In the genomic region with DNA sequence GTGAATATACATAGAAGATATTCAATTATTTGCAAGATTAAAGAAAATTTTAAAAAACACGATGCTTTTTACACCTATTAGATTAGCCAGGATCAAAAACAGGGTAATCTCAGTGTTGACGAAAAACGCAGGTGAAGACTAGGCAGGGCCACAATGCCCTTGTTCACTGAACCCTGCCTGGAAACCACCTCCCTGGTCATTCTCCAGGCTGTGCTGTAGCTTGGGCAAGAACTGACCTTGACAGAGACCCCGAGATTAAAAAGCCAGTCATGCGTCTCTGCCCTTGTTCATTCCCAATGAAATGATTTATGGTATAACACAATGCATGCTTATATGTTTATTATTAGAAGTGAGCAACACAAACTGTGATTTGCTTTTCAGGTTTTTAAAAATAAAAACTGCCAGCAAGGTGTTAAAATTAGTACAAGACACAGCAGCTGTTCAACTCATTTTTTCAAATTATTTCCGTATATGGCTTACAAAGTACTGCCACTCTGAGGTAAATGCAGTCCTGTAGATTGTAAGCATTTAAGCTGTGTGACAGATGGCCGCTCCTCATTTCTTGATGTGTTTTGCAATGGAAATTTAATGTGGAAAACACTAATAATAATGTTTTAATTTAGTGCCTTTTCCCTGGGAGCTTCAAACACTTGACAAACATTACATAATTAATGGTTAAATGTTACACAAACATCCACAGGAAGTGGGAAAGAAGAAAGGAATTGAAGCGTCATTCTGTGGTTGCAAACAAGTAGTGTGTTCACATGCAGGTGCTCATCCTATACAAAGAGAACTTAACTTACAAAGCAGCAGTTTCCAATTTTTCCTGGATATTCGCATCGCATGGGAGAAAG, we compare ENCODE assay signal across 12 cellular contexts.
DNase-seq lines count a peak whose midpoint lies in the region; ATAC-seq and TF ChIP-seq lines count a peak whose summit lies in the region.
"Had no signal": no experiment of that assay in that cellular context is flagged by ENCODE, and none has a peak within 500 bp of the region (broad histone marks: within the 10 kb centered on the region; RNA-seq: fewer than 3 reads in every experiment).

No MANE protein-coding gene starts in this region.

- no peaks in the 10 kb centered on the region for H3K9me3 ChIP-seq in hepatocyte (ENCODE audit: low read depth)
- H3K9me3 ChIP-seq: tibial nerve had no signal

- H3K79me2 ChIP-seq in hepatocyte, result no peaks in the 10 kb centered on the region

- no peak overlapping the region for H3K27ac ChIP-seq in hepatocyte
- H3K27ac ChIP-seq: C4-2B, tibial nerve had no signal

- no peak overlapping the region for H2AFZ ChIP-seq in hepatocyte

- H3K9me2 ChIP-seq in hepatocyte (replicated peaks; ENCODE audit: insufficient read depth), result no peaks in the 10 kb centered on the region

- H3K4me2 ChIP-seq in hepatocyte, result no peak overlapping the region

- no CpG with 5 or more reads among the region's 10 CpGs for WGBS in hepatocyte (ENCODE audit: low lambda C conversion rate, missing lambda C conversion rate)

- peak; percentile 41 for DNase-seq in Caki2 (ENCODE audit: low read depth)
- peak in 1 of 3 experiments; percentile 2 for DNase-seq in effector memory CD8-positive, alpha-beta T cell
- no peak for DNase-seq in hepatocyte (ENCODE audit: low spot score)
- DNase-seq: mammary epithelial cell; NCI-H2029 treated with DMSO at 0.1 percent for 48 hours; stimulated activated CD4-positive, alpha-beta T cell treated with anti-CD3 and anti-CD28 coated beads, Interleukin-2, amount 100 ng/mL, for 24 hours had no signal

- in situ Hi-C loops in Caki2 (cut with HindIII; ENCODE audit: low pct_unique_long_range_greater_than_20kb, low sequenced_read_pairs), result no loop called here

- no peaks in the 10 kb centered on the region for H4K20me1 ChIP-seq in hepatocyte (ENCODE audit: insufficient read depth, poor library complexity, severe bottlenecking)

- no peak for TF ChIP-seq CTCF in hepatocyte (IDR thresholded peaks at IDR 0.05; ENCODE audit: poor library complexity)

- peak overlapping the region; percentile 44 to 64 for H3K27ac Mint-ChIP-seq in effector memory CD8-positive, alpha-beta T cell

- ATAC-seq in GM18868 (IDR thresholded peaks at IDR 0.05; ENCODE audit: unreplicated experiment), result peak; percentile 55
- peak; percentile 60 for ATAC-seq in HG03280 (IDR thresholded peaks at IDR 0.05; ENCODE audit: unreplicated experiment)
- ATAC-seq in effector memory CD8-positive, alpha-beta T cell (replicated peaks), result peak; percentile 65
- ATAC-seq in GM18502 (IDR thresholded peaks at IDR 0.05; ENCODE audit: poor library complexity, unreplicated experiment), result no peak
- no peak for ATAC-seq in GM18867 (IDR thresholded peaks at IDR 0.05; ENCODE audit: unreplicated experiment)

- H3K4me1 ChIP-seq in hepatocyte (ENCODE audit: insufficient read depth), result no peaks in the 10 kb centered on the region
- H3K4me1 ChIP-seq: tibial nerve had no signal

- peaks cover 0 to 2% of the 10 kb centered on the region in 2 donors for H3K9me3 Mint-ChIP-seq in effector memory CD8-positive, alpha-beta T cell

- H3K27me3 Mint-ChIP-seq in effector memory CD8-positive, alpha-beta T cell, result no peaks in the 10 kb centered on the region

- peak overlapping the region; percentile 68 to 71 for H3K4me3 Mint-ChIP-seq in effector memory CD8-positive, alpha-beta T cell

- H3K36me3 ChIP-seq in hepatocyte (replicated peaks; ENCODE audit: insufficient read depth, low read depth), result no peaks in the 10 kb centered on the region
- H3K36me3 ChIP-seq: tibial nerve had no signal

- H3K4me3 ChIP-seq in hepatocyte, result no peak overlapping the region
- H3K4me3 ChIP-seq: tibial nerve had no signal

- H3K36me3 Mint-ChIP-seq in effector memory CD8-positive, alpha-beta T cell (ENCODE audit: insufficient read depth), result no peaks in the 10 kb centered on the region

- peaks cover 11 to 15% of the 10 kb centered on the region in 2 donors for H3K4me1 Mint-ChIP-seq in effector memory CD8-positive, alpha-beta T cell (ENCODE audit: low read depth in 2 of 2)

- no peaks in the 10 kb centered on the region for H3K27me3 ChIP-seq in hepatocyte
- H3K27me3 ChIP-seq: tibial nerve had no signal

Comparison
In these comparisons a context has a peak if more than half of its experiments do, and no peak if none do; other contexts are left out.
1. ATAC-seq: peak in GM18868 (single experiment), HG03280 (single experiment) and effector memory CD8-positive, alpha-beta T cell (single experiment); none in GM18502 (single experiment) and GM18867 (single experiment).